Comparison of ENCODE assay signal across 18 cellular contexts in the genomic region with DNA sequence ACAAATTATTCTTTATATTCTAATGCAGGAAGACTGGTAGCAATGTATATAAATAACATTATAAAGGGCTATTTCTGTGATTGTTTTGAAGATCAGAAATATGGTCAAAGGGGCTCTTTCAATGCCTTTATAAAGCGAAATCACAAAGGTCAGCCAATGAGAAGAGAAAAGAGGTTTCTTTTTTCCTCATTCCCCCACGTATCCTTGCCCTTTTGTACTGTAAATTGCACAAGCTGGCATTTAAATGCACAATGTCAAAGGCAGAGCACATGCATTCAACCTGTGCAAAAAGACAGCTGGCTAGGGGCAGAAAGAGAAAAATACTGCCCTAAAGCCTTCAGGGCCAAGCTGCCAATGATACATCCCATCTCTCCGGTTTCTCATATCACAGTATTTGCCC.
A peak's percentile ranks its signal among the peaks of the same experiment; 100 is the strongest.
DNase-seq lines count a peak whose midpoint lies in the region; FAIRE-seq and TF ChIP-seq lines count a peak whose summit lies in the region.
"Had no signal": no experiment of that assay in that cellular context is flagged by ENCODE, and none has a peak within 500 bp of the region (broad histone marks: within the 10 kb centered on the region; RNA-seq: fewer than 3 reads in every experiment).

No MANE protein-coding gene starts in this region.

- H2AFZ ChIP-seq in neuronal stem cell (ENCODE audit: low read length) (peak overlapping the region; percentile 65), OCI-LY7 (ENCODE audit: low read length) (no peak overlapping the region)

- no peak overlapping the region for H2BK5ac ChIP-seq in neuronal stem cell (ENCODE audit: low read length)

- H3K23ac ChIP-seq in neuronal stem cell (ENCODE audit: low read depth, low read length, poor library complexity), result no peak overlapping the region

- no peaks in the 10 kb centered on the region for H3K9me2 ChIP-seq in OCI-LY7 (ENCODE audit: insufficient read depth, low read length)

- BruUV-seq in OCI-LY7 (replicated peaks; lab: Mats Ljungman, UMichigan), result no TSS peak

- no peak overlapping the region for H3K27ac ChIP-seq in BLaER1
- H3K27ac ChIP-seq in neuronal stem cell (replicated peaks; ENCODE audit: low read length), result no peak overlapping the region
- no peak overlapping the region for H3K27ac ChIP-seq in OCI-LY7 (ENCODE audit: low read depth, low read length, poor library complexity, severe bottlenecking)
- H3K27ac ChIP-seq: C4-2B had no signal

- H3K18ac ChIP-seq in neuronal stem cell (ENCODE audit: low read length), result no peak overlapping the region

- H3K9me3 ChIP-seq in BLaER1 (no peaks in the 10 kb centered on the region), HAP-1 (no peaks in the 10 kb centered on the region), neuronal stem cell (replicated peaks in 1 of 2; ENCODE audit: control insufficient read depth in 2 of 2, insufficient read depth in 1 of 2, low read depth in 1 of 2, low read length in 2 of 2) (no peaks in the 10 kb centered on the region), OCI-LY7 (ENCODE audit: low read length) (no peaks in the 10 kb centered on the region)

- H3K36me3 ChIP-seq in BLaER1 (no peaks in the 10 kb centered on the region), HAP-1 (replicated peaks) (no peaks in the 10 kb centered on the region), neuronal stem cell (replicated peaks in 1 of 2; ENCODE audit: control insufficient read depth in 2 of 2, insufficient read depth in 2 of 2, low read length in 2 of 2) (no peaks in the 10 kb centered on the region), OCI-LY7 (ENCODE audit: insufficient read depth, low read length) (no peaks in the 10 kb centered on the region)

- no peaks in the 10 kb centered on the region for H4K20me1 ChIP-seq in BLaER1
- no peaks in the 10 kb centered on the region for H4K20me1 ChIP-seq in OCI-LY7 (ENCODE audit: insufficient read depth, low read length)

- no peak overlapping the region for H3K4ac ChIP-seq in neuronal stem cell (ENCODE audit: low read length)

- CTCF ChIA-PET in OCI-LY7 (lab: Charles Lee; ENCODE audit: unreplicated experiment), result no interaction called here

- no peak overlapping the region for H2AK5ac ChIP-seq in neuronal stem cell (ENCODE audit: low read depth, low read length)

- no peak overlapping the region for H2BK12ac ChIP-seq in neuronal stem cell (ENCODE audit: low read length)

- FAIRE-seq in D721Med (lab: Jason Lieb, UNC), result no peak

- H3K14ac ChIP-seq in neuronal stem cell (ENCODE audit: low read length), result no peak overlapping the region

- peak; percentile 41 to 73 for DNase-seq in HAP-1 (ENCODE audit: low spot score in 2 of 2)
- DNase-seq in foreskin melanocyte, result peak; percentile 64
- DNase-seq in neuronal stem cell (ENCODE audit: low spot score), result no peak
- DNase-seq in OCI-LY7 (ENCODE audit: low spot score), result no peak
- no peak for DNase-seq in G401 (ENCODE audit: low spot score)
- no peak for DNase-seq in D721Med (ENCODE audit: insufficient read length, low spot score)
- DNase-seq in stimulated activated naive CD4-positive, alpha-beta T cell (lab: John Stamatoyannopoulos, UW), result no peak
- DNase-seq: DMS79, KG1, MV-4-11, NCI-H1417 treated with DMSO at 0.1 percent for 48 hours, NCI-H2081, NCI-H2171 treated with DMSO at 0.1 percent for 48 hours, NCI-H510A, NCI-H774, RPMI8226 had no signal

- H3K9ac ChIP-seq in BLaER1 (no peak overlapping the region), neuronal stem cell (ENCODE audit: low read depth, low read length, poor library complexity) (no peak overlapping the region)

- in situ Hi-C loops in HAP-1 (cut with MboI; ENCODE audit: low sequenced_read_pairs) (loop anchor here (5.0 kb wide), 1 partner anchor 295 kb away; no protein-coding TSS in a partner anchor), G401 (cut with HindIII; ENCODE audit: low sequenced_read_pairs) (no loop called here)

- H3K4me3 ChIP-seq in BLaER1 (no peak overlapping the region), HAP-1 (no peak overlapping the region), neuronal stem cell (ENCODE audit: low read length in 2 of 2) (no peak overlapping the region), OCI-LY7 (ENCODE audit: low read depth, low read length, poor library complexity, severe bottlenecking) (no peak overlapping the region)

- no peak overlapping the region for H4K91ac ChIP-seq in neuronal stem cell (ENCODE audit: low read depth, low read length, poor library complexity)

- WGBS in neuronal stem cell (ENCODE audit: extremely low coverage in 2 of 2, insufficient read length in 2 of 2, insufficient replicate concordance in 1 of 2), 2 donors, result no CpG with 5 or more reads among the region's 3 CpGs

- H3K4me1 ChIP-seq in BLaER1, result peaks cover 10% of the 10 kb centered on the region
- peaks cover 35% of the 10 kb centered on the region for H3K4me1 ChIP-seq in HAP-1
- peaks cover 0 to 5% of the 10 kb centered on the region in 2 donors for H3K4me1 ChIP-seq in neuronal stem cell (ENCODE audit: control insufficient read depth in 2 of 2, insufficient read depth in 1 of 2, low read depth in 1 of 2, low read length in 2 of 2)
- H3K4me1 ChIP-seq in OCI-LY7 (ENCODE audit: insufficient read depth, low read length, poor library complexity, severe bottlenecking), result no peaks in the 10 kb centered on the region

- H3K4me2 ChIP-seq in BLaER1 (0 out of 2 replicates have a peak overlapping the region, but pooled peaks have one; percentile 33), neuronal stem cell (ENCODE audit: insufficient read depth, low read length, poor library complexity, severe bottlenecking) (no peak overlapping the region), OCI-LY7 (ENCODE audit: low read length) (no peak overlapping the region)

- TF ChIP-seq CTCF in OCI-LY7 (conservative IDR thresholded peaks at IDR 0.05; ENCODE audit: low read length), result no peak
- no peak for TF ChIP-seq CTCF in D721Med (IDR thresholded peaks at IDR 0.05; ENCODE audit: insufficient read depth, missing control alignments)

- no peak overlapping the region for H2BK15ac ChIP-seq in neuronal stem cell (ENCODE audit: low read length)

- intact Hi-C loops in OCI-LY7 (cut with micrococcal nuclease; ENCODE audit: unreplicated experiment), result loop anchor here (2.0 kb wide), 1 partner anchor 297 kb away; no protein-coding TSS in a partner anchor

- no peak overlapping the region for H4K8ac ChIP-seq in neuronal stem cell (ENCODE audit: low read depth, low read length)

- H3K27me3 ChIP-seq in BLaER1 (no peaks in the 10 kb centered on the region), HAP-1 (ENCODE audit: low read depth) (no peaks in the 10 kb centered on the region), neuronal stem cell (ENCODE audit: control insufficient read depth in 3 of 3, insufficient read depth in 3 of 3, low read depth in 1 of 3, low read length in 3 of 3) (no peaks in the 10 kb centered on the region)

- H3K79me2 ChIP-seq in OCI-LY7 (ENCODE audit: insufficient read depth, low read depth, low read length), result no peaks in the 10 kb centered on the region

- POLR2A ChIA-PET in OCI-LY7 (lab: Charles Lee), result interaction anchor here (0.5 to 0.9 kb wide), 2 partner anchors 324 to 856 kb away, joined by 3 read pairs; no protein-coding TSS in a partner anchor

- H3K79me1 ChIP-seq in neuronal stem cell (ENCODE audit: low read depth, low read length), result no peaks in the 10 kb centered on the region

- no peak overlapping the region for H2BK120ac ChIP-seq in neuronal stem cell (ENCODE audit: low read depth, low read length)

Comparison
In these comparisons a context has a peak if more than half of its experiments do, and no peak if none do; other contexts are left out.
1. DNase-seq: peak in HAP-1 (2 of 2) and foreskin melanocyte (single experiment); none in neuronal stem cell (single experiment), OCI-LY7 (single experiment), G401 (single experiment), D721Med (single experiment) and stimulated activated naive CD4-positive, alpha-beta T cell (0 of 6).